ENCODE assay signal across 1 cellular context in genomic region chr19:2475702-2476450, GRCh38.
TF ChIP-seq lines count a peak whose summit lies in the region.

GADD45B (plus strand) TSS chr19:2476127; CDS start chr19:2476359, 232 bp downstream.

TF ChIP-seq in HepG2, 621 proteins besides CTCF, POLR2A, EP300 and RAD21 (continued from another document):
- TF ChIP-seq TARDBP (CRISPR knock-in tag; IDR thresholded peaks at IDR 0.05), result peak; percentile 58; the same call in 1 of the 2 replicates
- TF ChIP-seq NCOA2 (CRISPR knock-in tag; IDR thresholded peaks at IDR 0.05), result peak; percentile 66
- no peak for TF ChIP-seq MATR3 (CRISPR knock-in tag; IDR thresholded peaks at IDR 0.05)
- peak; percentile 45; the same call in 1 of the 2 replicates for TF ChIP-seq ZNF788 (CRISPR knock-in tag; IDR thresholded peaks at IDR 0.05; ENCODE audit: borderline replicate concordance)
- TF ChIP-seq ZFP37 (CRISPR knock-in tag; IDR thresholded peaks at IDR 0.05; ENCODE audit: borderline replicate concordance), result peak; percentile 74; the same call in 1 of the 2 replicates
- TF ChIP-seq ZNF484 (CRISPR knock-in tag; IDR thresholded peaks at IDR 0.05; ENCODE audit: borderline replicate concordance, low read depth), result no peak
